8 cellular contexts compared by ENCODE assay signal in the genomic region with DNA sequence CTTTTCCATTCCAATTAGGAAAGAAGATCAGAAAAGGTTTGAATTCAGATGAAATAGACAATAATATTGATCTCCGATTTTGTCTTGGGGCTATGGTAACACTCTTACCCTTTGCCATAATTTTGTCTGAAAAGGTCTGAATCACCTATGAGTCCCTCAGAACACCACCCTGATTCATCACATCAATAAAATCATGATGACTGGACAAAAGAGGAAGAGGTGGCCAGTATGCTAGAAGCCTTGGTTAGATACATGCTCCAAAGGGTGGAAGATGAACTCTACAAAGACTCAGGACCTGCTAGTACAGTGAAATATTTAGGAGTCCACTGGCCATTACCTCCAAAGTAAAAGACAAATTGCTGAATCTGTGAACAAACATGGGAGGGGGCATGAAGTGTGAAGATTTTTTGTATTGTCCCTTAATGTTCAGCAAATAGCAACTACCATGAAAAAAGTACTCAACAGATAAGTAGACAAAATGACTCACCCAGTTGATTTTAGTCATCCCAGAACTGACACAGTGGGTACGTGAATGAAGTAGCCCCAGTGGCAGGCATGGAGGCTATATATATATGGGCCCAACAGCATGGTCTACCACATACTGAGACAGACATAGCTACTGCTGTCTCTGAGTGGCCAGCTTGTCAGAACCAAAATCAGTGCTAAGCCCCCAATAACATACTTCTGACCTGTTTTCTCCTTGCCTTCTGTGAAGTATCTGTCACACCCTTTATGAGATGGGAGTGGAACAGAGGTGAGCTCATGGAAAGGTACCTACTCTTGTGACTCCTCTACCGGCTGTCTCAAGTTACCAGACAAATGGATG. TPM values are rescaled to one million over a fixed set of nuclear protein-coding genes. Genes with fewer than 3 reads are reported as not detected.
A peak's percentile ranks its signal among the peaks of the same experiment; 100 is the strongest.
DNase-seq lines count a peak whose midpoint lies in the region; ATAC-seq and TF ChIP-seq lines count a peak whose summit lies in the region.

No MANE protein-coding gene starts in this region.

- H3K4me3 ChIP-seq in RWPE2 (ENCODE audit: severe bottlenecking) (no peak overlapping the region), mucosa of descending colon (no peak overlapping the region), stomach (no peak overlapping the region)

- TF ChIP-seq CTCF in RWPE2 (IDR thresholded peaks at IDR 0.05; ENCODE audit: poor library complexity, severe bottlenecking) (no peak), mucosa of descending colon (IDR thresholded peaks at IDR 0.05) (no peak), stomach (IDR thresholded peaks at IDR 0.05) (no peak)

- DNase-seq in RWPE2 (ENCODE audit: low spot score), result no peak
- no peak for DNase-seq in mucosa of descending colon
- DNase-seq in stomach, result no peak
- no peak for DNase-seq in NCI-H774 (lab: John Stamatoyannopoulos, UW)
- no peak for DNase-seq in cortex of kidney (lab: John Stamatoyannopoulos, UW)
- DNase-seq in SKM-1 (lab: John Stamatoyannopoulos, UW; ENCODE audit: unreplicated experiment), result no peak

- ATAC-seq in GM18870 (IDR thresholded peaks at IDR 0.05; ENCODE audit: unreplicated experiment) (peak; percentile 97), HG02798 (IDR thresholded peaks at IDR 0.05; ENCODE audit: poor library complexity, unreplicated experiment) (peak; percentile 93), RWPE2 (ENCODE audit: low read depth) (peak; percentile 86), mucosa of descending colon (peak; percentile 74)

- no peak for TF ChIP-seq POLR2A in stomach (IDR thresholded peaks at IDR 0.05)

- H3K27me3 ChIP-seq in RWPE2 (ENCODE audit: insufficient read depth, poor library complexity, severe bottlenecking) (no peaks in the 10 kb centered on the region), stomach (no peaks in the 10 kb centered on the region)

- TF ChIP-seq EP300 in stomach (IDR thresholded peaks at IDR 0.05), result no peak

- H3K36me3 ChIP-seq in RWPE2 (ENCODE audit: low read depth) (no peaks in the 10 kb centered on the region), mucosa of descending colon (ENCODE audit: low read depth) (no peaks in the 10 kb centered on the region), stomach (no peaks in the 10 kb centered on the region)

- H3K9me3 ChIP-seq in RWPE2 (ENCODE audit: severe bottlenecking), result no peaks in the 10 kb centered on the region
- H3K9me3 ChIP-seq in mucosa of descending colon, result no peaks in the 10 kb centered on the region
- H3K9me3 ChIP-seq in stomach, result no peaks in the 10 kb centered on the region

- 79 to 89% (median 87%) methylated on average over 3 of the region's 3 CpGs for WGBS in stomach, 5 donors

- peaks cover 43% of the 10 kb centered on the region for H3K4me1 ChIP-seq in RWPE2 (ENCODE audit: insufficient read depth, poor library complexity, severe bottlenecking)
- H3K4me1 ChIP-seq in mucosa of descending colon (ENCODE audit: low read depth), result no peaks in the 10 kb centered on the region
- H3K4me1 ChIP-seq in stomach, result peaks cover 0 to 11% (median 6%) of the 10 kb centered on the region in 4 donors

- intact Hi-C loops in mucosa of descending colon (cut with DNase I, micrococcal nuclease) (no loop called here), stomach (cut with DNase I; ENCODE audit: low total_unique reads) (no loop called here)

- H3K27ac ChIP-seq in RWPE2 (ENCODE audit: poor library complexity, severe bottlenecking) (peak overlapping the region; percentile 89), stomach (no peak overlapping the region)

RNA-seq across cellular contexts. Expression of a gene that starts 36.5 kb away (rescaled TPM):
- 10 to 100 TPM; 49.8 to 91.9 (median 77.0) TPM for total RNA-seq in mucosa of descending colon
- 100 to 1,000 TPM; 106 to 353 (median 140) TPM for total RNA-seq in stomach
- polyA plus RNA-seq in stomach, result 10 to 100 TPM in 2 of 3 donors, 1 to 10 TPM in 1; 9.6 to 13.2 (median 10.8) TPM
